ENCODE assay signal across 8 cellular contexts in the genomic region with DNA sequence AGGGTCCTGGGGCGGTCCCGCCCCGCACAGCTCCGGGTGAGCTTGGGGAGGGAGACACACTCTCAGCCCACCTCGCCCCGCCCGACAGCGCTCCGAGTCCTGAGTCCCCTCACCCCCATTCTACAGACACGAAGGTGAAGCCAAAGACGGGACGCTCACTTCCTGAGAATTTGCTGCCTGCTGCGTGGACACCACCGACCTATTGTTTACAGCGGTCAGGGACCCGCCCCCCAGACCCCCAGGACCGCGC. TPM values are rescaled to one million over a fixed set of nuclear protein-coding genes. Genes with fewer than 3 reads are reported as not detected.
DNase-seq lines count a peak whose midpoint lies in the region; ATAC-seq and TF ChIP-seq lines count a peak whose summit lies in the region.

No MANE protein-coding gene starts in this region.

- H3K27ac Mint-ChIP-seq in effector memory CD8-positive, alpha-beta T cell = peak overlapping the region; percentile 96 to 98
- H3K27ac Mint-ChIP-seq in neural crest cell (ENCODE audit: unreplicated experiment) = peak overlapping the region; percentile 100

- peaks cover 26 to 28% of the 10 kb centered on the region in 2 donors for H3K4me1 Mint-ChIP-seq in effector memory CD8-positive, alpha-beta T cell (ENCODE audit: low read depth in 2 of 2)
- H3K4me1 Mint-ChIP-seq in neural crest cell = peaks cover 24% of the 10 kb centered on the region

- DNase-seq in NCI-H69 (lab: John Stamatoyannopoulos, UW) = peak; percentile 52
- no peak for DNase-seq in effector memory CD8-positive, alpha-beta T cell
- no peak for DNase-seq in neural crest cell (ENCODE audit: low read depth, low spot score)
- DNase-seq in NCI-H2107 (lab: John Stamatoyannopoulos, UW) = no peak
- no peak for DNase-seq in NCI-H1105 (lab: John Stamatoyannopoulos, UW)
- no peak for DNase-seq in SHP77 treated with DMSO at 0.1 percent for 48 hours (lab: John Stamatoyannopoulos, UW)

- H3K36me3 Mint-ChIP-seq in effector memory CD8-positive, alpha-beta T cell (ENCODE audit: insufficient read depth) = peaks cover 24% of the 10 kb centered on the region
- peaks cover 46% of the 10 kb centered on the region for H3K36me3 Mint-ChIP-seq in neural crest cell (ENCODE audit: low read depth)

- no peaks in the 10 kb centered on the region for H3K9me3 Mint-ChIP-seq in effector memory CD8-positive, alpha-beta T cell
- peaks cover 19% of the 10 kb centered on the region for H3K9me3 Mint-ChIP-seq in neural crest cell

- H3K27me3 Mint-ChIP-seq in effector memory CD8-positive, alpha-beta T cell = no peaks in the 10 kb centered on the region
- peaks cover 11% of the 10 kb centered on the region for H3K27me3 Mint-ChIP-seq in neural crest cell (ENCODE audit: low read depth)

- H3K4me3 Mint-ChIP-seq in effector memory CD8-positive, alpha-beta T cell = peak overlapping the region; percentile 96 to 99
- H3K4me3 Mint-ChIP-seq in neural crest cell = peak overlapping the region; percentile 100

- no peak for TF ChIP-seq CTCF in neural crest cell (conservative IDR thresholded peaks at IDR 0.05)

- ATAC-seq in GM19455 (IDR thresholded peaks at IDR 0.05; ENCODE audit: unreplicated experiment) (peak; percentile 10), GM19324 (IDR thresholded peaks at IDR 0.05; ENCODE audit: low FRiP score, unreplicated experiment) (no peak)
- peak; percentile 2 for ATAC-seq in effector memory CD8-positive, alpha-beta T cell (replicated peaks)

RNA-seq across cellular contexts. Expression of a gene that starts 0.8 kb away (rescaled TPM):
- 36.3 and 36.5 TPM in 2 replicates for total RNA-seq in neural crest cell

RNA-seq across cellular contexts. Expression of a gene that starts 31.5 kb away (rescaled TPM):
- 4.0 and 5.1 TPM in 2 replicates for total RNA-seq in neural crest cell
